9 cellular contexts compared by ENCODE assay signal in genomic region chr1:226664413-226665101, GRCh38.
A peak's percentile ranks its signal among the peaks of the same experiment; 100 is the strongest.
DNase-seq lines count a peak whose midpoint lies in the region; ATAC-seq, FAIRE-seq and TF ChIP-seq lines count a peak whose summit lies in the region.
"Had no signal": no experiment of that assay in that cellular context is flagged by ENCODE, and none has a peak within 500 bp of the region (broad histone marks: within the 10 kb centered on the region; RNA-seq: fewer than 3 reads in every experiment).

No MANE protein-coding gene starts in this region.

- H3K27ac ChIP-seq in AG04450 (ENCODE audit: low read depth, low read length), result peak overlapping the region; percentile 96
- peak overlapping the region; percentile 86 for H3K27ac ChIP-seq in endothelial cell of umbilical vein (ENCODE audit: insufficient read depth, low read depth, low read length)

- peak overlapping the region; percentile 53 for H3K9ac ChIP-seq in endothelial cell of umbilical vein (replicated peaks; ENCODE audit: extremely low read depth, insufficient read depth, low read length)

- H3K27me3 ChIP-seq in AG04450 (ENCODE audit: control insufficient read depth, insufficient read depth, low read length), result no peaks in the 10 kb centered on the region
- H3K27me3 ChIP-seq in MG63, result no peaks in the 10 kb centered on the region
- H3K27me3 ChIP-seq in endothelial cell of umbilical vein (ENCODE audit: control insufficient read depth in 2 of 2, insufficient read depth in 2 of 2, low read length in 2 of 2), result no peaks in the 10 kb centered on the region

- H3K4me3 ChIP-seq in AG04450 (ENCODE audit: low read depth, low read length), result no peak overlapping the region; the same call in 1 of the 2 replicates
- no peak overlapping the region for H3K4me3 ChIP-seq in MG63
- no peak overlapping the region for H3K4me3 ChIP-seq in endothelial cell of umbilical vein (replicated peaks in 1 of 3; ENCODE audit: insufficient read depth in 1 of 3, low read depth in 1 of 3, low read length in 3 of 3)

- POLR2A ChIA-PET in AG04450 (lab: Yijun Ruan, JAX) (interaction anchor here (0.5 to 1.9 kb wide), 7 partner anchors 11 to 150 kb away, joined by 3 to 7 read pairs (median 4); no protein-coding TSS in a partner anchor), endothelial cell of umbilical vein (lab: Charles Lee) (no interaction called here)

- dilution Hi-C loops in endothelial cell of umbilical vein (cut with MboI; ENCODE audit: extremely low pct_ligation_motif_present, low sequenced_read_pairs), result no loop called here

- DNase-seq in AG04450 (ENCODE audit: low read depth, low spot score) (peak; percentile 73), MG63 (peak; percentile 81), endothelial cell of umbilical vein (ENCODE audit: low read depth, low spot score) (peak; percentile 82), natural killer cell (no peak), NCI-H2081 treated with DMSO at 0.1 percent for 48 hours (lab: John Stamatoyannopoulos, UW) (no peak), CD1c-positive myeloid dendritic cell (ENCODE audit: extremely low spot score) (no peak), SIG-M5 treated with dmso at 0.1 percent for 504 hours (lab: John Stamatoyannopoulos, UW; ENCODE audit: unreplicated experiment) (no peak)
- no peak for DNase-seq in stimulated activated CD4-positive, alpha-beta T cell treated with anti-CD3 and anti-CD28 coated beads, Interleukin-12 subunit alpha, Interleukin-12 subunit beta, amount 100 ng/mL, for 4 hours

- H3K9me3 Mint-ChIP-seq in natural killer cell, result no peaks in the 10 kb centered on the region

- peak overlapping the region; percentile 84 for H3K4me3 Mint-ChIP-seq in natural killer cell

- H3K4me1 Mint-ChIP-seq in natural killer cell, result peaks cover 90 to 91% of the 10 kb centered on the region in 2 donors

- intact Hi-C loops in endothelial cell of umbilical vein (cut with micrococcal nuclease), result loop anchor here (1.0 to 5.0 kb wide), 6 partner anchors 14 to 157 kb away; partner anchors contain the start of gene ITPKB
- intact Hi-C loops in natural killer cell (cut with micrococcal nuclease), result loop anchor here (10.0 kb wide), 1 partner anchor 670 kb away; the partner anchor contains the start of gene SDE2

- ATAC-seq in natural killer cell, result no peak

- no peak for TF ChIP-seq CTCF in AG04450 (IDR thresholded peaks at IDR 0.05; ENCODE audit: low read depth, low read length)
- TF ChIP-seq CTCF in endothelial cell of umbilical vein (IDR thresholded peaks at IDR 0.05; ENCODE audit: extremely low read depth in 1 of 2, insufficient read depth in 1 of 2, low read depth in 1 of 2, low read length in 2 of 2), result no peak
- no peak for TF ChIP-seq CTCF in natural killer cell (IDR thresholded peaks at IDR 0.05)

- no peaks in the 10 kb centered on the region for H4K20me1 ChIP-seq in endothelial cell of umbilical vein (replicated peaks; ENCODE audit: control insufficient read depth, extremely low read depth, insufficient read depth, low read length)

- BruUV-seq in endothelial cell of umbilical vein (replicated peaks; lab: Mats Ljungman, UMichigan), result TSS peak; percentile 47

- H2AFZ ChIP-seq in endothelial cell of umbilical vein (ENCODE audit: low read depth, low read length), result no peak overlapping the region

- no peaks in the 10 kb centered on the region for H3K27me3 Mint-ChIP-seq in natural killer cell (ENCODE audit: low read depth in 2 of 2)

- H3K79me2 ChIP-seq in endothelial cell of umbilical vein (ENCODE audit: control insufficient read depth, insufficient read depth, low read length), result no peaks in the 10 kb centered on the region

- H3K27ac Mint-ChIP-seq in natural killer cell, result peak overlapping the region in 1 of 2 donors; percentile 100

- H3K4me2 ChIP-seq in endothelial cell of umbilical vein (ENCODE audit: insufficient read depth, low read length), result peak overlapping the region; percentile 23

- H3K36me3 Mint-ChIP-seq in natural killer cell, result no peaks in the 10 kb centered on the region

- no peaks in the 10 kb centered on the region for H3K9me3 ChIP-seq in AG04450 (ENCODE audit: control insufficient read depth, insufficient read depth, low read length)
- H3K9me3 ChIP-seq in MG63, result no peaks in the 10 kb centered on the region
- no peaks in the 10 kb centered on the region for H3K9me3 ChIP-seq in endothelial cell of umbilical vein (replicated peaks; ENCODE audit: control insufficient read depth, insufficient read depth, low read length)

- no peaks in the 10 kb centered on the region for H3K9me1 ChIP-seq in endothelial cell of umbilical vein (replicated peaks; ENCODE audit: control insufficient read depth, extremely low read depth, insufficient read depth, low read length)

- H3K36me3 ChIP-seq in MG63 (0 out of 2 replicates have a peak, but pooled peaks cover 2% of the 10 kb centered on the region), endothelial cell of umbilical vein (ENCODE audit: control insufficient read depth in 2 of 2, extremely low read depth in 1 of 2, insufficient read depth in 2 of 2, low read length in 2 of 2) (no peaks in the 10 kb centered on the region)

- peaks cover 51% of the 10 kb centered on the region for H3K4me1 ChIP-seq in endothelial cell of umbilical vein (ENCODE audit: control insufficient read depth, extremely low read depth, insufficient read depth, low read length)

- CTCF ChIA-PET in AG04450 (lab: Charles Lee), result interaction anchor here (0.5 to 1.0 kb wide), 2 partner anchors 38 to 136 kb away, joined by 3 to 4 read pairs; no protein-coding TSS in a partner anchor
- CTCF ChIA-PET in endothelial cell of umbilical vein (lab: Charles Lee), result interaction anchor here (0.9 to 1.5 kb wide), 8 partner anchors 9 to 783 kb away, joined by 3 to 8 read pairs (median 4); no protein-coding TSS in a partner anchor

- peak; percentile 82 for FAIRE-seq in endothelial cell of umbilical vein (lab: Jason Lieb, UNC)
- FAIRE-seq: G401.6 had no signal

- TF ChIP-seq POLR2A in endothelial cell of umbilical vein (IDR thresholded peaks at IDR 0.05; ENCODE audit: low read depth, low read length), result no peak

TF ChIP-seq in endothelial cell of umbilical vein, 7 proteins besides CTCF, POLR2A, EP300 and RAD21:
- TF ChIP-seq MAX (IDR thresholded peaks at IDR 0.05; ENCODE audit: insufficient read depth, insufficient read length) (no peak), MYC (IDR thresholded peaks at IDR 0.05; ENCODE audit: low read depth, low read length) (no peak), FOS (IDR thresholded peaks at IDR 0.05; ENCODE audit: borderline replicate concordance, insufficient read depth, low read length) (peak; percentile 29), JUN (IDR thresholded peaks at IDR 0.05; ENCODE audit: borderline replicate concordance, insufficient read depth, insufficient read length, low read depth) (peak; percentile 75), GATA2 (IDR thresholded peaks at IDR 0.05; ENCODE audit: insufficient read depth, insufficient read length, low read depth, low read length) (no peak)
TF ChIP-seq in endothelial cell of umbilical vein: peak in this region for 2.

Comparison
In these comparisons a context has a peak if more than half of its experiments do, and no peak if none do; other contexts are left out.
1. DNase-seq: peak in AG04450 (single experiment), MG63 (single experiment) and endothelial cell of umbilical vein (single experiment); none in natural killer cell (single experiment), NCI-H2081 treated with DMSO at 0.1 percent for 48 hours (single experiment), CD1c-positive myeloid dendritic cell (single experiment), stimulated activated CD4-positive, alpha-beta T cell treated with anti-CD3 and anti-CD28 coated beads, Interleukin-12 subunit alpha, Interleukin-12 subunit beta, amount 100 ng/mL, for 4 hours (single experiment) and SIG-M5 treated with dmso at 0.1 percent for 504 hours (single experiment).